33 cellular contexts compared by ENCODE assay signal in the genomic region with DNA sequence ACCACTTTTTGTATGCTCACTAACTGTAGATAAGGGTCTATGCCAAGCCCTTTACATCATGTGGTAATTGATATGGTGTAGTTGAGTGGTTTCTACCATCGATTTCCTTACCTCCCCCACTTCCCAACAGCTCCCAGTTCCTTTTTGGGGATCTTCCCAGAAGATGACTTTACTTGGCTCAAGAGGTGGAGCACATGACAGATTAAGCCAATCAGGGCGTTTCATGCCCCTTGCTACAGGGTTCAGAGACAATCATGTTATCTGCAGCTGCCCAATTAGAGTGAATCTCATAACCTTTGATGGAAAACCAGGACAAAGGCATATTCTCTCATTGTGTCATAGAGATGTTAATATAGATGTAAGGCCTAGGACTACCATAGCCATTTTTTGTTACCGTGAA. TPM values are rescaled to one million over a fixed set of nuclear protein-coding genes. Genes with fewer than 3 reads are reported as not detected.
"Had no signal": no experiment of that assay in that cellular context is flagged by ENCODE, and none has a peak within 500 bp of the region (broad histone marks: within the 10 kb centered on the region; RNA-seq: fewer than 3 reads in every experiment).

No MANE protein-coding gene starts in this region.

- ATAC-seq: activated CD8-positive, alpha-beta T cell treated with anti-CD3 and anti-CD28 coated beads for 36 hours; activated naive CD8-positive, alpha-beta T cell treated with anti-CD3 and anti-CD28 coated beads, Interleukin-2, amount 50 U/mL, for 24 hours; Panc1 had no signal

- DNase-seq: activated CD4-positive, alpha-beta T cell treated with anti-CD3 and anti-CD28 coated beads, Interleukin-2, amount 10 ng/mL, durations not matched to agents 24 days and 14 days; activated CD4-positive, alpha-beta T cell treated with anti-CD3 and anti-CD28 coated beads, Interleukin-2, amount 50 U/mL, for 4 hours; activated CD8-positive, alpha-beta T cell treated with anti-CD3 and anti-CD28 coated beads for 36 hours; activated gamma-delta T cell; activated naive CD4-positive, alpha-beta T cell treated with Interleukin-2 at 50 U/mL for 16 hours; activated naive CD8-positive, alpha-beta T cell treated with anti-CD3 and anti-CD28 coated beads, Interleukin-2, amount 50 U/mL, for 24 hours; activated T-cell treated with anti-CD3 and anti-CD28 coated beads, Interleukin-2, amount 50 U/mL, for 24 hours; anterior cingulate cortex; caudate nucleus; cerebellar nuclear complex; Kasumi-1; KG1; MM.1S; MV-4-11; NCI-H1092; NCI-H1436 treated with DMSO at 0.1 percent for 48 hours; NCI-H1694 treated with DMSO at 0.1 percent for 48 hours; NCI-H2029; NCI-H2171 treated with DMSO at 0.1 percent for 48 hours; NCI-H2227 treated with DMSO at 0.1 percent for 48 hours; NCI-H446; NCI-H510A treated with DMSO at 0.1 percent for 48 hours; NCI-H526 treated with DMSO at 0.1 percent for 48 hours; NCI-H774; RPMI8226; SIG-M5; SW 1271; T1000; WERI-Rb-1 had no signal

- H3K36me3 ChIP-seq: WERI-Rb-1 had no signal

- H3K27ac ChIP-seq: WERI-Rb-1 had no signal

RNA-seq across cellular contexts. Expression of gene MPV17L, which starts 22.7 kb away (rescaled TPM):
- total RNA-seq: SK-MEL-5; T-helper 1 cell treated with Interleukin-12 subunit alpha and Interleukin-12 subunit beta and Interleukin-4 antibody, amounts not matched to agents 30 ng/mL and 1 ng/mL, for 36 hours; T-helper 2 cell treated with Interferon-gamma antibody and Interleukin-4, amounts not matched to agents 100 ng/mL and 5 ng/mL, for 36 hours had no signal
